Comparison of ENCODE assay signal across 1 cellular context in genomic region chrX:108219949-108220601, GRCh38.
A peak's percentile ranks its signal among the peaks of the same experiment; 100 is the strongest.
TF ChIP-seq lines count a peak whose summit lies in the region.

No MANE protein-coding gene starts in this region.

TF ChIP-seq in K562, 482 proteins besides CTCF, POLR2A, EP300 and RAD21 (continued from another document and continues in another):
- TF ChIP-seq ARID3A (IDR thresholded peaks at IDR 0.05; ENCODE audit: borderline replicate concordance, low read depth, low read length), result no peak
- no peak for TF ChIP-seq MEF2D (tag; conservative IDR thresholded peaks at IDR 0.05; ENCODE audit: low read depth)
- no peak for TF ChIP-seq RBM25 (IDR thresholded peaks at IDR 0.05; ENCODE audit: low read depth, low read length, severe bottlenecking)
- no peak for TF ChIP-seq NKRF (IDR thresholded peaks at IDR 0.05; ENCODE audit: borderline replicate concordance)
- peak; percentile 75 for TF ChIP-seq SMARCA4 (IDR thresholded peaks at IDR 0.05)
- no peak for TF ChIP-seq E4F1 (CRISPR knock-in tag; IDR thresholded peaks at IDR 0.05; ENCODE audit: borderline replicate concordance)
- TF ChIP-seq SIN3B (IDR thresholded peaks at IDR 0.05; ENCODE audit: low read depth), result no peak
- TF ChIP-seq YBX1 (IDR thresholded peaks at IDR 0.05), result no peak
- TF ChIP-seq ARID1B (IDR thresholded peaks at IDR 0.05), result peak; percentile 93
- no peak for TF ChIP-seq CLOCK (CRISPR knock-in tag; IDR thresholded peaks at IDR 0.05; ENCODE audit: borderline replicate concordance)
- peak; percentile 50; the same call in 1 of the 2 replicates for TF ChIP-seq STAT5A (IDR thresholded peaks at IDR 0.05; ENCODE audit: borderline replicate concordance, low read length)
- no peak for TF ChIP-seq XRCC3 (IDR thresholded peaks at IDR 0.05)
- TF ChIP-seq KLF6 (CRISPR knock-in tag; IDR thresholded peaks at IDR 0.05; ENCODE audit: borderline replicate concordance), result no peak
- TF ChIP-seq C11orf30 (IDR thresholded peaks at IDR 0.05; ENCODE audit: low read depth), result no peak
- TF ChIP-seq DMBX1 (CRISPR knock-in tag; IDR thresholded peaks at IDR 0.05; ENCODE audit: borderline replicate concordance), result peak; percentile 52; the same call in 1 of the 2 replicates
- peak; percentile 95 for TF ChIP-seq TAL1 (IDR thresholded peaks at IDR 0.05)
- TF ChIP-seq DIDO1 (tag; IDR thresholded peaks at IDR 0.05; ENCODE audit: low read depth), result no peak
- TF ChIP-seq CHAMP1 (IDR thresholded peaks at IDR 0.05), result 0 out of 2 replicates have a peak, but pooled peaks have one; percentile 49
- TF ChIP-seq CCNT2 (IDR thresholded peaks at IDR 0.05; ENCODE audit: borderline replicate concordance, extremely low read depth, insufficient read length, low read depth, low read length), result peak; percentile 50
- TF ChIP-seq KLF16 (IDR thresholded peaks at IDR 0.05), result peak; percentile 76; the same call in 1 of the 2 replicates
- TF ChIP-seq NCOR1 (IDR thresholded peaks at IDR 0.05), result peak; percentile 84
- peak; percentile 57 for TF ChIP-seq SMARCE1 (IDR thresholded peaks at IDR 0.05)
- TF ChIP-seq USF1 (CRISPR knock-in tag; IDR thresholded peaks at IDR 0.05), result no peak
- peak; percentile 69 to 85 for TF ChIP-seq TRIM24 (IDR thresholded peaks at IDR 0.05)
- TF ChIP-seq HMGN3 (IDR thresholded peaks at IDR 0.05; ENCODE audit: borderline replicate concordance, extremely low read depth, insufficient read length, low read depth, low read length), result no peak
- no peak for TF ChIP-seq ZNF436 (CRISPR knock-in tag; IDR thresholded peaks at IDR 0.05)
- TF ChIP-seq MAFG (tag; conservative IDR thresholded peaks at IDR 0.05), result no peak
- TF ChIP-seq BHLHE40 (IDR thresholded peaks at IDR 0.05; ENCODE audit: low read length), result no peak
- peak; percentile 53 for TF ChIP-seq SOX6 (IDR thresholded peaks at IDR 0.05)
- TF ChIP-seq SMARCA5 (IDR thresholded peaks at IDR 0.05), result no peak
- TF ChIP-seq ZC3H4 (CRISPR knock-in tag; IDR thresholded peaks at IDR 0.05; ENCODE audit: borderline replicate concordance), result no peak
- TF ChIP-seq MTA2 (IDR thresholded peaks at IDR 0.05; ENCODE audit: low read depth), result peak; percentile 82
- TF ChIP-seq PRPF4 (IDR thresholded peaks at IDR 0.05; ENCODE audit: insufficient read depth, low read depth, low read length, poor library complexity, severe bottlenecking), result no peak
- no peak for TF ChIP-seq MAFK (IDR thresholded peaks at IDR 0.05; ENCODE audit: low read length)
- peak; percentile 64; the same call in 1 of the 2 replicates for TF ChIP-seq MYBL2 (IDR thresholded peaks at IDR 0.05; ENCODE audit: low read depth)
- no peak for TF ChIP-seq MYBL2 (CRISPR knock-in tag; IDR thresholded peaks at IDR 0.05; ENCODE audit: borderline replicate concordance)
- TF ChIP-seq FOXK2 (conservative IDR thresholded peaks at IDR 0.05 in 1 of 2, IDR thresholded peaks at IDR 0.05 in 1 of 2; ENCODE audit: low read depth in 2 of 2), result no peak
- no peak for TF ChIP-seq SMARCB1 (IDR thresholded peaks at IDR 0.05; ENCODE audit: insufficient read length, low read depth)
- TF ChIP-seq POLR2AphosphoS5 (IDR thresholded peaks at IDR 0.05; ENCODE audit: control insufficient read depth, insufficient read depth, low read depth, low read length), result peak; percentile 67; the same call in 1 of the 2 replicates
- no peak for TF ChIP-seq NR4A1 (CRISPR knock-in tag; IDR thresholded peaks at IDR 0.05)
- TF ChIP-seq NR4A1 (tag; IDR thresholded peaks at IDR 0.05), result no peak
- no peak for TF ChIP-seq ZNF282 (CRISPR knock-in tag; IDR thresholded peaks at IDR 0.05)
- no peak for TF ChIP-seq SAFB2 (IDR thresholded peaks at IDR 0.05; ENCODE audit: borderline replicate concordance, low read depth, low read length, severe bottlenecking)
- no peak for TF ChIP-seq POLR3G (IDR thresholded peaks at IDR 0.05; ENCODE audit: extremely low read depth, insufficient read length, insufficient replicate concordance)
- TF ChIP-seq CC2D1A (IDR thresholded peaks at IDR 0.05), result peak; percentile 67; the same call in 1 of the 2 replicates
- TF ChIP-seq ZKSCAN1 (IDR thresholded peaks at IDR 0.05; ENCODE audit: low read depth, low read length), result peak; percentile 83
- TF ChIP-seq TCF3 (CRISPR knock-in tag; IDR thresholded peaks at IDR 0.05), result peak; percentile 85
- no peak for TF ChIP-seq FOXA3 (CRISPR knock-in tag; conservative IDR thresholded peaks at IDR 0.05 in 1 of 2, IDR thresholded peaks at IDR 0.05 in 1 of 2)
- TF ChIP-seq TEAD4 (IDR thresholded peaks at IDR 0.05; ENCODE audit: low read length), result peak; percentile 96
- no peak for TF ChIP-seq TEAD4 (CRISPR knock-in tag; IDR thresholded peaks at IDR 0.05; ENCODE audit: borderline replicate concordance)
- TF ChIP-seq MCM2 (IDR thresholded peaks at IDR 0.05; ENCODE audit: low read depth), result no peak
- TF ChIP-seq ZNF444 (CRISPR knock-in tag; IDR thresholded peaks at IDR 0.05), result no peak
- TF ChIP-seq EGR1 (conservative IDR thresholded peaks at IDR 0.05), result no peak
- TF ChIP-seq DPF2 (IDR thresholded peaks at IDR 0.05), result peak; percentile 81
- no peak for TF ChIP-seq RB1 (IDR thresholded peaks at IDR 0.05; ENCODE audit: low read depth)
- peak; percentile 86 for TF ChIP-seq PML (IDR thresholded peaks at IDR 0.05; ENCODE audit: low read length)
- no peak for TF ChIP-seq HBP1 (CRISPR knock-in tag; IDR thresholded peaks at IDR 0.05)
- peak; percentile 69 for TF ChIP-seq NFIC (IDR thresholded peaks at IDR 0.05)
